Comparison of ENCODE assay signal across 18 cellular contexts in the genomic region with DNA sequence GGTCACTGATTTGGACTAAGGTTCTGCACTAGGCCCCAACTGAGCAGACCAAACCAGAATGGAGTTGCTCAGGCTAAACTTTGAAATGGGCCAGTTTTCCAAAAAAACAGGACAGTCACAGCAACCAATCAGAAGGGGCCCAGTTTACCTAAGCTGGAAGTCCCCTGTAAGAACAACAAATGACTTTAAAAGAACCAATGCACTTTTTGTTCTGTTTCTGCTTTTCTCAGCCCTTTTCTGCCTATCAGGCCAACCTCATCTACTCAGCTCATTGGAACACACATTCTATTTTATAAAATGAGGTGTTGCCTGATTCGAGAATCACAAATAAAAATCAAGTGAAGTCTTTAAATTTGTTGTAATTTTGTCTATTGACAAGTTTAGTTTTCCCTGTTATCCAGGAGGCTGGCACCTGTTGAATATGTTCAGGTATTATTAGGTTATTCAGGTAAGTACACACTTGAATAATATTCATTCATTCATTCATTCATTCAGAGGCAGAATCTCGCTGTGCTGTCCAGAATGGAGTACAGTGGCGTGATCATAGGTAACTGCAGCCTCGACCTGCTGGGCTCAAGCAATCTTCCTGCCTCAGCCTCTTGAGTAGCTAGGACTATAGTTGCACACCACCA.
A peak's percentile ranks its signal among the peaks of the same experiment; 100 is the strongest.
DNase-seq lines count a peak whose midpoint lies in the region; ATAC-seq, FAIRE-seq and TF ChIP-seq lines count a peak whose summit lies in the region.
"Had no signal": no experiment of that assay in that cellular context is flagged by ENCODE, and none has a peak within 500 bp of the region (broad histone marks: within the 10 kb centered on the region; RNA-seq: fewer than 3 reads in every experiment).

No MANE protein-coding gene starts in this region.

- POLR2A ChIA-PET in HEK293 (lab: Yijun Ruan, JAX) (no interaction called here), H1 (lab: Charles Lee; ENCODE audit: partially characterized antibody) (interaction anchor here (1.0 kb wide), 1 partner anchor 18 kb away, joined by 3 read pairs; no protein-coding TSS in a partner anchor), MCF 10A (lab: Yijun Ruan, JAX) (no interaction called here)

- no peak for TF ChIP-seq RAD21 in H1 (IDR thresholded peaks at IDR 0.05 in 1 of 2, conservative IDR thresholded peaks at IDR 0.05 in 1 of 2; ENCODE audit: low read depth in 2 of 2, low read length in 2 of 2)

- peak overlapping the region in 2 of 11 experiments; percentile 7 to 46; a peak in 2 of 22 replicates for H3K27ac ChIP-seq in BLaER1 treated with 17β-estradiol and CSF1 and Interleukin-3, amounts not matched to agents 10 nM and 100 nM
- H3K27ac ChIP-seq in HEK293 (ENCODE audit: extremely low read depth, low read depth, low read length): no peak overlapping the region
- H3K27ac ChIP-seq in H1 (ENCODE audit: low read depth, low read length): no peak overlapping the region
- H3K27ac ChIP-seq: GM23248 had no signal

- H3K9me3 ChIP-seq in BLaER1 treated with 17β-estradiol and CSF1 and Interleukin-3, amounts not matched to agents 10 nM and 100 nM (replicated peaks in 1 of 11): 0 out of 22 replicates have a peak, but pooled peaks cover 0 to 4% (median 0%) of the 10 kb centered on the region in 11 experiments
- H3K9me3 ChIP-seq in HEK293 (ENCODE audit: control insufficient read depth, insufficient read depth, low read depth, low read length) (no peaks in the 10 kb centered on the region), H1 (ENCODE audit: insufficient read depth in 2 of 2, low read depth in 1 of 2, low read length in 1 of 2) (no peaks in the 10 kb centered on the region)
- H3K9me3 ChIP-seq: BE2C, Caco-2, HAP-1 had no signal

- H3K4ac ChIP-seq in H1 (replicated peaks; ENCODE audit: insufficient read length, low read depth, low read length): no peak overlapping the region

- H2BK12ac ChIP-seq in H1 (ENCODE audit: low read depth, low read length): no peak overlapping the region

- peak; percentile 53 to 54 for ATAC-seq in stimulated activated naive B cell treated with anti-CD40 and anti-IgM and Interleukin-4, amounts not matched to agents 10 μg/mL and 1 μg/mL and 100 μg/mL, for 72 hours (replicated peaks)

- no peak overlapping the region for H3K4me3 Mint-ChIP-seq in stimulated activated naive B cell treated with anti-CD40 and anti-IgM and Interleukin-4, amounts not matched to agents 10 μg/mL and 1 μg/mL and 100 μg/mL, for 72 hours
- no peak overlapping the region for H3K4me3 Mint-ChIP-seq in MCF 10A (ENCODE audit: unreplicated experiment)
- H3K4me3 Mint-ChIP-seq: CD8-positive, alpha-beta memory T cell; HFFc6 had no signal

- H3K4me3 ChIP-seq in BLaER1 treated with 17β-estradiol and CSF1 and Interleukin-3, amounts not matched to agents 10 nM and 100 nM: no peak overlapping the region
- no peak overlapping the region for H3K4me3 ChIP-seq in HEK293 (ENCODE audit: low read depth, low read length)
- no peak overlapping the region for H3K4me3 ChIP-seq in H1 (ENCODE audit: extremely low read depth in 1 of 4, insufficient read depth in 2 of 4, low read depth in 3 of 4, low read length in 4 of 4)
- H3K4me3 ChIP-seq: GM23248, HAP-1 had no signal

- H3K23ac ChIP-seq in H1 (ENCODE audit: insufficient read length): no peak overlapping the region

- no peaks in the 10 kb centered on the region for H3K27me3 Mint-ChIP-seq in stimulated activated naive B cell treated with anti-CD40 and anti-IgM and Interleukin-4, amounts not matched to agents 10 μg/mL and 1 μg/mL and 100 μg/mL, for 72 hours
- no peaks in the 10 kb centered on the region for H3K27me3 Mint-ChIP-seq in MCF 10A (ENCODE audit: insufficient read depth, unreplicated experiment)
- H3K27me3 Mint-ChIP-seq: CD8-positive, alpha-beta memory T cell had no signal

- peaks cover 5 to 43% (median 27%) of the 10 kb centered on the region in 10 experiments for H3K4me1 ChIP-seq in BLaER1 treated with 17β-estradiol and CSF1 and Interleukin-3, amounts not matched to agents 10 nM and 100 nM
- H3K4me1 ChIP-seq in HEK293 (ENCODE audit: control insufficient read depth, insufficient read depth, low read length): no peaks in the 10 kb centered on the region
- H3K4me1 ChIP-seq in H1 (replicated peaks in 1 of 4; ENCODE audit: control insufficient read depth in 3 of 4, insufficient read depth in 4 of 4, low read length in 3 of 4): peaks cover 18 to 43% (median 27%) of the 10 kb centered on the region in 4 experiments
- H3K4me1 ChIP-seq: Caco-2 had no signal

- H2AFZ ChIP-seq in H1 (ENCODE audit: low read length): no peak overlapping the region
- H2AFZ ChIP-seq: GM23248 had no signal

- intact Hi-C loops in MCF 10A (cut with micrococcal nuclease): no loop called here

- WGBS in H1 (ENCODE audit: extremely low coverage in 1 of 2, insufficient coverage in 1 of 2, insufficient read length in 1 of 2, insufficient replicate concordance in 2 of 2, low coverage in 1 of 2, low lambda C conversion rate in 2 of 2, missing lambda C conversion rate in 1 of 2), 2 experiments: 90% methylated on average over 4 of the region's 4 CpGs; no CpG with 5 or more reads in 1 of the 2 experiments

- TF ChIP-seq CTCF in HEK293 (tag by site-specific recombination; IDR thresholded peaks at IDR 0.05) (no peak), H1 (IDR thresholded peaks at IDR 0.05; ENCODE audit: control extremely low read depth in 1 of 3, insufficient read depth in 1 of 3, low read depth in 1 of 3, low read length in 3 of 3) (no peak), MCF 10A (IDR thresholded peaks at IDR 0.05; ENCODE audit: unreplicated experiment) (no peak)

- H2AK5ac ChIP-seq in H1 (ENCODE audit: low read depth, low read length): no peak overlapping the region

- H3K9ac ChIP-seq in BLaER1 treated with 17β-estradiol and CSF1 and Interleukin-3, amounts not matched to agents 10 nM and 100 nM: 0 out of 22 replicates have a peak overlapping the region, but pooled peaks of 1 of the 11 experiments have one; percentile 16
- no peak overlapping the region for H3K9ac ChIP-seq in H1 (replicated peaks in 1 of 4; ENCODE audit: extremely low read depth in 1 of 4, low read depth in 3 of 4, low read length in 3 of 4)
- H3K9ac ChIP-seq: GM23248 had no signal

- H3K4me2 ChIP-seq in BLaER1 treated with 17β-estradiol and CSF1 and Interleukin-3, amounts not matched to agents 10 nM and 100 nM: peak overlapping the region in 8 of 11 experiments; percentile 8 to 74 (median 62); a peak in 16 of 22 replicates
- no peak overlapping the region for H3K4me2 ChIP-seq in H1 (ENCODE audit: insufficient read depth in 1 of 2, low read depth in 2 of 2, low read length in 2 of 2)

- H3K18ac ChIP-seq in H1 (ENCODE audit: extremely low read depth, low read length): no peak overlapping the region

- H3K79me1 ChIP-seq in H1 (ENCODE audit: low read depth, low read length): no peaks in the 10 kb centered on the region

- no peak overlapping the region for H4K8ac ChIP-seq in H1 (ENCODE audit: extremely low read depth, insufficient read depth, low read length)

- no peak for DNase-seq in H1 (ENCODE audit: low read depth in 1 of 2, low spot score in 2 of 2)
- no peak for DNase-seq in stimulated activated naive B cell treated with anti-CD40 and anti-IgM and Interleukin-4, amounts not matched to agents 10 μg/mL and 1 μg/mL and 100 μg/mL, for 72 hours
- DNase-seq in MCF 10A (ENCODE audit: unreplicated experiment): no peak
- no peak for DNase-seq in medulla oblongata (ENCODE audit: extremely low spot score)
- no peak for DNase-seq in NCI-H1930 (lab: John Stamatoyannopoulos, UW)
- DNase-seq: BE2C; Caco-2; CD8-positive, alpha-beta memory T cell; DND-41; GDM1; GM23248; HFFc6; IMR-90; KG1 had no signal

- CTCF ChIA-PET in HEK293 (lab: Yijun Ruan, JAX): interaction anchor here (1.0 kb wide), 1 partner anchor 164 kb away, joined by 3 read pairs; no protein-coding TSS in a partner anchor
- CTCF ChIA-PET in H1 (lab: Charles Lee; ENCODE audit: partially characterized antibody): interaction anchor here (1.7 to 5.6 kb wide), 3 partner anchors 9 to 12 kb away, joined by 5 to 28 read pairs (median 12); no protein-coding TSS in a partner anchor
- CTCF ChIA-PET in MCF 10A (lab: Yijun Ruan, JAX): interaction anchor here (0.7 to 1.2 kb wide), 3 partner anchors 12 to 54 kb away, joined by 3 to 4 read pairs (median 3); no protein-coding TSS in a partner anchor

- H3K23me2 ChIP-seq in H1 (ENCODE audit: low read depth, low read length): no peaks in the 10 kb centered on the region

- no peaks in the 10 kb centered on the region for H3K9me3 Mint-ChIP-seq in stimulated activated naive B cell treated with anti-CD40 and anti-IgM and Interleukin-4, amounts not matched to agents 10 μg/mL and 1 μg/mL and 100 μg/mL, for 72 hours
- no peaks in the 10 kb centered on the region for H3K9me3 Mint-ChIP-seq in MCF 10A (ENCODE audit: unreplicated experiment)
- H3K9me3 Mint-ChIP-seq: CD8-positive, alpha-beta memory T cell; HFFc6 had no signal

- BruUV-seq in MCF 10A (replicated peaks; lab: Mats Ljungman, UMichigan): no TSS peak

- no peak overlapping the region for H3K56ac ChIP-seq in H1 (replicated peaks; ENCODE audit: insufficient read length, low read depth, low read length)

- H3K27me3 ChIP-seq in BLaER1 treated with 17β-estradiol and CSF1 and Interleukin-3, amounts not matched to agents 10 nM and 100 nM: no peaks in the 10 kb centered on the region
- no peaks in the 10 kb centered on the region for H3K27me3 ChIP-seq in H1 (replicated peaks in 1 of 4; ENCODE audit: control insufficient read depth in 3 of 4, extremely low read depth in 1 of 4, insufficient read depth in 3 of 4, low read length in 3 of 4)
- H3K27me3 ChIP-seq: BE2C had no signal

- H3K27ac Mint-ChIP-seq in stimulated activated naive B cell treated with anti-CD40 and anti-IgM and Interleukin-4, amounts not matched to agents 10 μg/mL and 1 μg/mL and 100 μg/mL, for 72 hours: no peak overlapping the region
- H3K27ac Mint-ChIP-seq in MCF 10A (ENCODE audit: low read depth, unreplicated experiment): no peak overlapping the region
- H3K27ac Mint-ChIP-seq: HFFc6 had no signal

- TF ChIP-seq EP300 in H1 (IDR thresholded peaks at IDR 0.05; ENCODE audit: borderline replicate concordance in 1 of 2, low read depth in 2 of 2, low read length in 2 of 2): no peak

- peak overlapping the region; percentile 56 for H4K91ac ChIP-seq in H1 (replicated peaks; ENCODE audit: insufficient read length, low read length)

- H4K5ac ChIP-seq in H1 (ENCODE audit: insufficient read length, low read depth, low read length): no peak overlapping the region

- peaks cover 0 to 4% (median 0%) of the 10 kb centered on the region in 11 experiments; a peak in 1 of 22 replicates for H4K20me1 ChIP-seq in BLaER1 treated with 17β-estradiol and CSF1 and Interleukin-3, amounts not matched to agents 10 nM and 100 nM
- H4K20me1 ChIP-seq in H1 (replicated peaks in 1 of 2; ENCODE audit: control insufficient read depth in 1 of 2, insufficient read depth in 2 of 2, low read length in 2 of 2): no peaks in the 10 kb centered on the region

- peaks cover 19 to 38% of the 10 kb centered on the region in 2 donors for H3K4me1 Mint-ChIP-seq in stimulated activated naive B cell treated with anti-CD40 and anti-IgM and Interleukin-4, amounts not matched to agents 10 μg/mL and 1 μg/mL and 100 μg/mL, for 72 hours
- no peaks in the 10 kb centered on the region for H3K4me1 Mint-ChIP-seq in MCF 10A (ENCODE audit: insufficient read depth, unreplicated experiment)
- H3K4me1 Mint-ChIP-seq: CD8-positive, alpha-beta memory T cell had no signal

- no peak overlapping the region for H2BK5ac ChIP-seq in H1 (ENCODE audit: low read depth, low read length)

- H3K36me3 Mint-ChIP-seq in stimulated activated naive B cell treated with anti-CD40 and anti-IgM and Interleukin-4, amounts not matched to agents 10 μg/mL and 1 μg/mL and 100 μg/mL, for 72 hours: peaks cover 2 to 8% of the 10 kb centered on the region in 2 donors
- H3K36me3 Mint-ChIP-seq in MCF 10A (ENCODE audit: insufficient read depth, unreplicated experiment): no peaks in the 10 kb centered on the region

- no peaks in the 10 kb centered on the region for H3K79me2 ChIP-seq in H1 (ENCODE audit: control insufficient read depth in 1 of 2, insufficient read depth in 2 of 2, low read length in 2 of 2)

- no peak overlapping the region for H3K14ac ChIP-seq in H1 (ENCODE audit: insufficient read length)

- H2BK120ac ChIP-seq in H1 (replicated peaks; ENCODE audit: low read depth, low read length): peak overlapping the region; percentile 19

- TF ChIP-seq POLR2A in H1 (IDR thresholded peaks at IDR 0.05; ENCODE audit: control extremely low read depth in 1 of 2, low read depth in 2 of 2, low read length in 2 of 2): no peak

- no peak for FAIRE-seq in H1 (lab: Jason Lieb, UNC)
- FAIRE-seq: A204.1 had no signal

- no peak overlapping the region for H2BK15ac ChIP-seq in H1 (ENCODE audit: low read length)

- peak overlapping the region; percentile 83; the same call in 1 of the 2 replicates for H2BK20ac ChIP-seq in H1 (ENCODE audit: low read length)

- H3K36me3 ChIP-seq in BLaER1 treated with 17β-estradiol and CSF1 and Interleukin-3, amounts not matched to agents 10 nM and 100 nM: peaks cover 0 to 24% (median 0%) of the 10 kb centered on the region in 11 experiments; a peak in 1 of 22 replicates
- no peaks in the 10 kb centered on the region for H3K36me3 ChIP-seq in HEK293 (ENCODE audit: control insufficient read depth in 2 of 2, insufficient read depth in 1 of 2, low read length in 2 of 2)
- H3K36me3 ChIP-seq in H1 (ENCODE audit: control insufficient read depth in 2 of 4, insufficient read depth in 4 of 4, low read length in 3 of 4): no peaks in the 10 kb centered on the region
- H3K36me3 ChIP-seq: HAP-1 had no signal

Comparison
In these comparisons a context has a peak if more than half of its experiments do, and no peak if none do; other contexts are left out.
1. H3K4me2 ChIP-seq: peak in BLaER1 treated with 17β-estradiol and CSF1 and Interleukin-3, amounts not matched to agents 10 nM and 100 nM (8 of 11); none in H1 (0 of 2).